2 cellular contexts compared by ENCODE assay signal in the genomic region with DNA sequence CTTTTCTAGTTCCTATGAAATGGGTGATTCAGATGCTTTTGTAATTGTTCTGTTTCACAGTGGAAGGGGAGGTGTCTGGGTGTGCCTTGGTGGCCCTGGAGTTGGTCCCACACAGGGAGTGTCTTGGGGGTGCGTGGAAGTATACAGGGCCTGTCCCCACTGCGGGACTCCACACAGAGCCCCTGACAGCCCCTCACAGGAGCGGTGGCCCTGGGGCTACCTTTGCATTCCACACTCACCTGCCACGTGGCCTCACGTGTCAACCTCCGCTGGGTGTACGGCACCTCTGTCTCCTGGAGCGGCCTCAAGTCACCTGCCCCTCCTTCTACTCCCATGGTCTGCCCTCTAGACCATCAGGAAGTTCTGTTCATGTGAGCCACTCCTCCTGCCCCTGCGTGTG.
TF ChIP-seq lines count a peak whose summit lies in the region.

No MANE protein-coding gene starts in this region.

TF ChIP-seq in K562, 482 proteins besides CTCF, POLR2A, EP300 and RAD21:
- no peak for TF ChIP-seq CBFB (CRISPR knock-in tag; IDR thresholded peaks at IDR 0.05)
- TF ChIP-seq NELFE (IDR thresholded peaks at IDR 0.05; ENCODE audit: insufficient read depth, insufficient read length) = no peak
- no peak for TF ChIP-seq NFRKB (IDR thresholded peaks at IDR 0.05; ENCODE audit: low read depth)
- TF ChIP-seq ZNF232 (CRISPR knock-in tag; IDR thresholded peaks at IDR 0.05) = 0 out of 2 replicates have a peak, but pooled peaks have one; percentile 38
- TF ChIP-seq, protein P1, sequence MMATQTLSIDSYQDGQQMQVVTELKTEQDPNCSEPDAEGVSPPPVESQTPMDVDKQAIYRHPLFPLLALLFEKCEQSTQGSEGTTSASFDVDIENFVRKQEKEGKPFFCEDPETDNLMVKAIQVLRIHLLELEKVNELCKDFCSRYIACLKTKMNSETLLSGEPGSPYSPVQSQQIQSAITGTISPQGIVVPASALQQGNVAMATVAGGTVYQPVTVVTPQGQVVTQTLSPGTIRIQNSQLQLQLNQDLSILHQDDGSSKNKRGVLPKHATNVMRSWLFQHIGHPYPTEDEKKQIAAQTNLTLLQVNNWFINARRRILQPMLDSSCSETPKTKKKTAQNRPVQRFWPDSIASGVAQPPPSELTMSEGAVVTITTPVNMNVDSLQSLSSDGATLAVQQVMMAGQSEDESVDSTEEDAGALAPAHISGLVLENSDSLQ (IDR thresholded peaks at IDR 0.05) = no peak
- no peak for TF ChIP-seq TFAM (CRISPR knock-in tag; conservative IDR thresholded peaks at IDR 0.05)
- TF ChIP-seq SRF (CRISPR knock-in tag; IDR thresholded peaks at IDR 0.05) = no peak
- TF ChIP-seq ATF1 (CRISPR knock-in tag; IDR thresholded peaks at IDR 0.05) = no peak
- no peak for TF ChIP-seq ATF1 (tag; IDR thresholded peaks at IDR 0.05)
- no peak for TF ChIP-seq TCF7L2 (IDR thresholded peaks at IDR 0.05; ENCODE audit: low read depth, low read length)
- TF ChIP-seq ZNF282 (CRISPR knock-in tag; IDR thresholded peaks at IDR 0.05) = no peak
- TF ChIP-seq ZBTB8A (IDR thresholded peaks at IDR 0.05; ENCODE audit: partially characterized antibody) = no peak
- TF ChIP-seq ZNF224 (CRISPR knock-in tag; IDR thresholded peaks at IDR 0.05) = 0 out of 2 replicates have a peak, but pooled peaks have one; percentile 26

TF ChIP-seq in HepG2, 621 proteins besides CTCF, POLR2A, EP300 and RAD21:
- TF ChIP-seq ZNF446 (CRISPR knock-in tag; IDR thresholded peaks at IDR 0.05) = no peak
- TF ChIP-seq FIP1L1 (IDR thresholded peaks at IDR 0.05; ENCODE audit: borderline replicate concordance, insufficient read depth, low read depth, low read length) = no peak
- 0 out of 2 replicates have a peak, but pooled peaks have one; percentile 24 for TF ChIP-seq NRL (CRISPR knock-in tag; IDR thresholded peaks at IDR 0.05; ENCODE audit: borderline replicate concordance)
- no peak for TF ChIP-seq NCOA2 (CRISPR knock-in tag; IDR thresholded peaks at IDR 0.05)
- 0 out of 2 replicates have a peak, but pooled peaks have one; percentile 10 for TF ChIP-seq ZNF335 (CRISPR knock-in tag; IDR thresholded peaks at IDR 0.05)
- no peak for TF ChIP-seq THYN1 (CRISPR knock-in tag; IDR thresholded peaks at IDR 0.05; ENCODE audit: borderline replicate concordance, low read depth)
- 0 out of 2 replicates have a peak, but pooled peaks have one; percentile 5 for TF ChIP-seq ZNF142 (CRISPR knock-in tag; IDR thresholded peaks at IDR 0.05)
- TF ChIP-seq, protein P2, sequence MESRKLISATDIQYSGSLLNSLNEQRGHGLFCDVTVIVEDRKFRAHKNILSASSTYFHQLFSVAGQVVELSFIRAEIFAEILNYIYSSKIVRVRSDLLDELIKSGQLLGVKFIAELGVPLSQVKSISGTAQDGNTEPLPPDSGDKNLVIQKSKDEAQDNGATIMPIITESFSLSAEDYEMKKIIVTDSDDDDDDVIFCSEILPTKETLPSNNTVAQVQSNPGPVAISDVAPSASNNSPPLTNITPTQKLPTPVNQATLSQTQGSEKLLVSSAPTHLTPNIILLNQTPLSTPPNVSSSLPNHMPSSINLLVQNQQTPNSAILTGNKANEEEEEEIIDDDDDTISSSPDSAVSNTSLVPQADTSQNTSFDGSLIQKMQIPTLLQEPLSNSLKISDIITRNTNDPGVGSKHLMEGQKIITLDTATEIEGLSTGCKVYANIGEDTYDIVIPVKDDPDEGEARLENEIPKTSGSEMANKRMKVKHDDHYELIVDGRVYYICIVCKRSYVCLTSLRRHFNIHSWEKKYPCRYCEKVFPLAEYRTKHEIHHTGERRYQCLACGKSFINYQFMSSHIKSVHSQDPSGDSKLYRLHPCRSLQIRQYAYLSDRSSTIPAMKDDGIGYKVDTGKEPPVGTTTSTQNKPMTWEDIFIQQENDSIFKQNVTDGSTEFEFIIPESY (CRISPR knock-in tag; IDR thresholded peaks at IDR 0.05) = peak; percentile 8; the same call in 1 of the 2 replicates
- no peak for TF ChIP-seq YEATS4 (CRISPR knock-in tag; IDR thresholded peaks at IDR 0.05; ENCODE audit: borderline replicate concordance)
- no peak for TF ChIP-seq NFE2 (CRISPR knock-in tag; IDR thresholded peaks at IDR 0.05)
